19 cellular contexts compared by ENCODE assay signal in the genomic region with DNA sequence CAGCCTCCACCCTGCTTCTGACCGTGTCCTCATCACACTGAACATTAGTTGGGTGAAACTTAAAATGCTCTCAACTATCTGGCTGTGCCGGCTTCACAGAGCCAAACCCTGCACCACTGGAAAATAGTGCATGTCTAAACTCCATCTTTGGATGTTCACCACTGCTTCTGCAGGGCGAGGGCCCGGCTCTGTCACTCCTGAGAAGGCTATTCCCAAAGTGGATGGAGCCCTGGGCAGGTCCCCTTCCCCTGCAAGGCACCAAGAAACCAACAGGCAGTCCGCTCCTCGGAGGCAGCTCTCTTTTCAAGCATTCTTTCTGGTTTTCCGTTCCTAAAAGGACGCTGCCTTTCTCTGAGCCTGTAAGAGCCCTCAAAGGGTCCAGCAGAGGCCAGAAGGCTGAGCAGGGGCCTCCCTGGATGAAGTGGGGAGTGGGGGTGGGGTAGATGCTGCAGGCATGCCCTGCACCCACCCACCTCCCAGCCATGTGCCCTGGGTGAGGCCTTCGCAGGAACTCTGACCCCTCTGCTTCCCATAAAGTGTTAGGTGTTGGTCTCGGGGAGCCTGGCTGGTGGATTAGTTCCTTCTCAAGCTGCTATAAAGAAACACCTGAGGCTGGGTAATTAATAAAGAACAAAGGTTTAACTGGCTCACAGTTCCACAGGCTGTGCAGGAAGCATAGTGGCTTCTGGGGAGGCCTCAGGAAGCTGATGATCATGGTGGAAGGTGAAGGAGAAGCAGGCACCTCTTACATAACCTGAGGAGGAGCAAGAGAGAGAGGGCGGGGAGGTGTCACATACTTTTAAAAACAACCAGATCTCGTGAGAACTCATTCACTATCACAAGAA. TPM values are rescaled to one million over a fixed set of nuclear protein-coding genes. Genes with fewer than 3 reads are reported as not detected.
"Had no signal": no experiment of that assay in that cellular context is flagged by ENCODE, and none has a peak within 500 bp of the region (broad histone marks: within the 10 kb centered on the region; RNA-seq: fewer than 3 reads in every experiment).

No MANE protein-coding gene starts in this region.

- H3K4me1 ChIP-seq: gastrocnemius medialis, left lung had no signal

- H3K36me3 ChIP-seq: gastrocnemius medialis, heart left ventricle, left lung, thoracic aorta had no signal

- H3K9me3 ChIP-seq: gastrocnemius medialis, left lung, thoracic aorta had no signal

- ATAC-seq: gastrocnemius medialis, heart left ventricle, left lung, sciatic nerve had no signal

- H3K27ac Mint-ChIP-seq: endodermal cell, memory B cell, nephron had no signal

- H3K4me3 Mint-ChIP-seq: endodermal cell, memory B cell, nephron had no signal

- DNase-seq: activated CD4-positive, alpha-beta T cell treated with anti-CD3 and anti-CD28 coated beads, Interleukin-2, amount 50 U/mL, for 4 hours; activated CD4-positive, CD25-positive, alpha-beta regulatory T cell treated with anti-CD3 and anti-CD28 coated beads, Interleukin-2, amount 50 U/mL, for 72 hours; activated naive CD4-positive, alpha-beta T cell; activated T-cell treated with anti-CD3 and anti-CD28 coated beads for 4 hours; endodermal cell; erythroblast; gastrocnemius medialis; heart left ventricle; stimulated activated CD4-positive, alpha-beta T cell treated with anti-CD3 and anti-CD28 coated beads, Interleukin-12 subunit alpha, Interleukin-12 subunit beta, amount 100 ng/mL, for 4 hours; stimulated activated CD4-positive, alpha-beta T cell treated with anti-CD3 and anti-CD28 coated beads, Interleukin-2, amount 100 ng/mL, for 24 hours had no signal

- H3K4me3 ChIP-seq: gastrocnemius medialis, heart left ventricle, left lung, thoracic aorta had no signal

RNA-seq across cellular contexts. Expression of a gene that starts 23.3 kb away (rescaled TPM):
- total RNA-seq: aorta, cerebellum, endodermal cell, gastrocnemius medialis, left lung, osteocyte, sciatic nerve, thoracic aorta, urinary bladder had no signal
